ENCODE assay signal across 9 cellular contexts in the genomic region with DNA sequence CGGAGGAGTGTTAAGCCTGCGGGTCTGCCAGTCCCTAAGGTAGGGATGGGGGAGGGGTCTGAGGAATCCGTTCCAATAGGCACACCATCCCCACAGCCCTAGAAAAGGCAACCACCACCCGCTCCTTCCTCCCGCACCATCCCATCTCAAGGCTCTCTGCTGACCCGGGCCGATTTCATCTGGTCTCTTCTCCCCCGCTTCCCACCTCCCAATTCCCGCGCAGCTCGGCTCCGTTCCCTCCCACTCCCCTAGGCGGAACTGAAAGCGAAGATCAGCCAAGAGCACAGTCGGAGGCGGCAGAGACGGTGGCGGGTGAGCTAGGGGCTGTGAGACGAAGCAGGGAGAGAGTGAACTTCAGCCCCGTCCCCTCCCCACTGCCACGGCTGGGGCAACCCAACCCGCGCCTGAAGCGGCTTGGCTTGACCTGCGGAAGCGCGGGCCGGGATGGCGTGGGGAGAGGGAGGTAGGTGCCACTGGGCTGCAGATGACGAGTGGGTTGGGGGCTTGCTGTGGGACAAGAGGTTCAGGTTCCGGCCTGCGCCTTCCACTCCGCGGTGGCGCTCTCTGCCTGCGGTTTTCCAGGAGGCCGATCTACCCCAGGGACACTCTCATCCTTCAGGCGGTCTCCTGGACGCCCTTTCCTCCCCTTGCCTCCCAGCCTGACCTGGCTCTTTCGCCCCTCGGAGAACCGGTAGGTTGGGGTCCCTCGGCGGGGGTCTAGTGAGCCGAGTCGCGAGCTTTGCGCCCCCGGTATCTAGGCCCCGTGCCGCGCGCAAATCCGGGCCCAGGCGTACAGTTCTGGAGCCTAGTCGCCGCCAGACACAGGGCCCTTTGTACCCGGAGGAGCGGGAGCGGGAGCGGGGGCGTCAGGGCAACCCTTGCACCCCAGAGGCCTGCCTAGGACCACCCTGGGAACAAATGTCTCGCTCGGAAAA. TPM values are rescaled to one million over a fixed set of nuclear protein-coding genes. Genes with fewer than 3 reads are reported as not detected.
A peak's percentile ranks its signal among the peaks of the same experiment; 100 is the strongest.
DNase-seq lines count a peak whose midpoint lies in the region; ATAC-seq, FAIRE-seq and TF ChIP-seq lines count a peak whose summit lies in the region.
"Had no signal": no experiment of that assay in that cellular context is flagged by ENCODE, and none has a peak within 500 bp of the region (broad histone marks: within the 10 kb centered on the region; RNA-seq: fewer than 3 reads in every experiment).

A gene (plus strand): TSS at position 284 of the 935 bp plus-strand sequence. CDS start 97,591 bp downstream, outside the sequence.

- H3K4me2 ChIP-seq in endothelial cell of umbilical vein (ENCODE audit: insufficient read depth, low read length), result peak within 1 kb of the TSS; percentile 88

- H3K4me3 ChIP-seq in endothelial cell of umbilical vein (replicated peaks in 1 of 3; ENCODE audit: insufficient read depth in 1 of 3, low read depth in 1 of 3, low read length in 3 of 3) (peak within 1 kb of the TSS; percentile 62 to 90 (median 65)), small intestine (ENCODE audit: low read depth in 1 of 2, low read length in 2 of 2) (peak within 1 kb of the TSS in 1 of 2 donors; percentile 45), left lung (peak within 1 kb of the TSS in 1 of 2 donors; percentile 40)

- peak within 1 kb of the TSS; percentile 84 for H3K27ac ChIP-seq in endothelial cell of umbilical vein (ENCODE audit: insufficient read depth, low read depth, low read length)
- H3K27ac ChIP-seq in small intestine (ENCODE audit: low read depth in 1 of 2, low read length in 1 of 2), result peak within 1 kb of the TSS in 1 of 2 donors; percentile 54
- no peak within 1 kb of the TSS for H3K27ac ChIP-seq in left lung

- H3K4me1 Mint-ChIP-seq in type B pancreatic cell (ENCODE audit: unreplicated experiment), result no peaks in the 10 kb centered on the region

- H4K20me1 ChIP-seq in endothelial cell of umbilical vein (replicated peaks; ENCODE audit: control insufficient read depth, extremely low read depth, insufficient read depth, low read length), result no peaks in the 10 kb centered on the region

- BruUV-seq in endothelial cell of umbilical vein (replicated peaks; lab: Mats Ljungman, UMichigan), result no TSS peak

- ATAC-seq in left lung, result no peak

- FAIRE-seq in endothelial cell of umbilical vein (lab: Jason Lieb, UNC) (peak; percentile 74), small intestine (lab: Jason Lieb, UNC) (no peak)

- dilution Hi-C loops in endothelial cell of umbilical vein (cut with MboI; ENCODE audit: extremely low pct_ligation_motif_present, low sequenced_read_pairs), result no loop called here

- DNase-seq in activated T-cell treated with anti-CD3 and anti-CD28 coated beads for 4 hours (peak; percentile 0), NCI-H2171 (lab: John Stamatoyannopoulos, UW) (peak; percentile 13), endothelial cell of umbilical vein (ENCODE audit: low read depth, low spot score) (peak; percentile 36), small intestine (peak; percentile 4), left lung (no peak), NCI-H1417 (lab: John Stamatoyannopoulos, UW) (no peak), type B pancreatic cell (ENCODE audit: extremely low spot score, unreplicated experiment) (no peak)
- no peak for DNase-seq in activated T-cell treated with anti-CD3 and anti-CD28 coated beads, Interleukin-2, amount 50 U/mL, for 1 hour
- DNase-seq: left cardiac atrium had no signal

- no peak for TF ChIP-seq CTCF in endothelial cell of umbilical vein (IDR thresholded peaks at IDR 0.05; ENCODE audit: extremely low read depth in 1 of 2, insufficient read depth in 1 of 2, low read depth in 1 of 2, low read length in 2 of 2)
- no peak for TF ChIP-seq CTCF in left lung (IDR thresholded peaks at IDR 0.05)
- no peak for TF ChIP-seq CTCF in type B pancreatic cell (conservative IDR thresholded peaks at IDR 0.05)

- H3K9me3 Mint-ChIP-seq in type B pancreatic cell, result no peaks in the 10 kb centered on the region

- H3K27ac Mint-ChIP-seq in type B pancreatic cell, result no peak within 1 kb of the TSS

- H3K9me3 ChIP-seq in endothelial cell of umbilical vein (replicated peaks; ENCODE audit: control insufficient read depth, insufficient read depth, low read length), result no peaks in the 10 kb centered on the region
- H3K9me3 ChIP-seq in small intestine (ENCODE audit: control insufficient read depth, low read depth), result no peaks in the 10 kb centered on the region
- H3K9me3 ChIP-seq in left lung, result no peaks in the 10 kb centered on the region

- WGBS in small intestine, 3 donors, result 2 to 3% methylated on average over 24 to 64 of the region's 64 CpGs; no CpG with 5 or more reads in 1 of the 3 donors

- H3K4me3 Mint-ChIP-seq in type B pancreatic cell, result no peak within 1 kb of the TSS

- H3K9ac ChIP-seq in endothelial cell of umbilical vein (replicated peaks; ENCODE audit: extremely low read depth, insufficient read depth, low read length), result peak within 1 kb of the TSS; percentile 97

- peaks cover 37% of the 10 kb centered on the region for H3K4me1 ChIP-seq in endothelial cell of umbilical vein (ENCODE audit: control insufficient read depth, extremely low read depth, insufficient read depth, low read length)
- no peaks in the 10 kb centered on the region for H3K4me1 ChIP-seq in small intestine (ENCODE audit: control insufficient read depth in 2 of 2, insufficient read depth in 1 of 2, low read depth in 1 of 2, low read length in 1 of 2)
- H3K4me1 ChIP-seq in left lung, result no peaks in the 10 kb centered on the region

- no peak for TF ChIP-seq POLR2A in endothelial cell of umbilical vein (IDR thresholded peaks at IDR 0.05; ENCODE audit: low read depth, low read length)

- no peaks in the 10 kb centered on the region for H3K9me1 ChIP-seq in endothelial cell of umbilical vein (replicated peaks; ENCODE audit: control insufficient read depth, extremely low read depth, insufficient read depth, low read length)

- intact Hi-C loops in endothelial cell of umbilical vein (cut with micrococcal nuclease) (loop anchor here (2.0 to 10.0 kb wide), 5 partner anchors 90 to 1054 kb away; no protein-coding TSS in a partner anchor), left lung (cut with DNase I) (no loop called here)

- no peaks in the 10 kb centered on the region for H3K36me3 ChIP-seq in endothelial cell of umbilical vein (ENCODE audit: control insufficient read depth in 2 of 2, extremely low read depth in 1 of 2, insufficient read depth in 2 of 2, low read length in 2 of 2)
- no peaks in the 10 kb centered on the region for H3K36me3 ChIP-seq in small intestine (ENCODE audit: control insufficient read depth in 2 of 2, insufficient read depth in 2 of 2, low read length in 2 of 2)
- H3K36me3 ChIP-seq in left lung, result no peaks in the 10 kb centered on the region

- peak within 1 kb of the TSS; percentile 90 for H2AFZ ChIP-seq in endothelial cell of umbilical vein (ENCODE audit: low read depth, low read length)

- POLR2A ChIA-PET in endothelial cell of umbilical vein (lab: Charles Lee), result no interaction called here

- CTCF ChIA-PET in endothelial cell of umbilical vein (lab: Charles Lee), result interaction anchor here (1.0 kb wide), 1 partner anchor 57 kb away, joined by 3 read pairs; no protein-coding TSS in a partner anchor

- H3K36me3 Mint-ChIP-seq in type B pancreatic cell, result no peaks in the 10 kb centered on the region

- H3K27me3 Mint-ChIP-seq in type B pancreatic cell, result no peaks in the 10 kb centered on the region

- H3K79me2 ChIP-seq in endothelial cell of umbilical vein (ENCODE audit: control insufficient read depth, insufficient read depth, low read length), result peaks cover 36% of the 10 kb centered on the region

- H3K27me3 ChIP-seq in endothelial cell of umbilical vein (ENCODE audit: control insufficient read depth in 2 of 2, insufficient read depth in 2 of 2, low read length in 2 of 2) (peaks cover 0 to 5% of the 10 kb centered on the region in 2 experiments), small intestine (ENCODE audit: control insufficient read depth in 2 of 2, insufficient read depth in 2 of 2, low read length in 2 of 2) (no peaks in the 10 kb centered on the region), left lung (peaks cover 0 to 34% of the 10 kb centered on the region in 2 donors)

TF ChIP-seq in endothelial cell of umbilical vein, 7 proteins besides CTCF, POLR2A, EP300 and RAD21:
- TF ChIP-seq, protein P1, sequence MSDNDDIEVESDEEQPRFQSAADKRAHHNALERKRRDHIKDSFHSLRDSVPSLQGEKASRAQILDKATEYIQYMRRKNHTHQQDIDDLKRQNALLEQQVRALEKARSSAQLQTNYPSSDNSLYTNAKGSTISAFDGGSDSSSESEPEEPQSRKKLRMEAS (IDR thresholded peaks at IDR 0.05; ENCODE audit: insufficient read depth, insufficient read length), result no peak
- no peak for TF ChIP-seq JUN (IDR thresholded peaks at IDR 0.05; ENCODE audit: borderline replicate concordance, insufficient read depth, insufficient read length, low read depth)
- no peak for TF ChIP-seq EZH2 (IDR thresholded peaks at IDR 0.05; ENCODE audit: borderline replicate concordance, low read depth, low read length, severe bottlenecking)
- no peak for TF ChIP-seq MYC (IDR thresholded peaks at IDR 0.05; ENCODE audit: low read depth, low read length)
- no peak for TF ChIP-seq FOS (IDR thresholded peaks at IDR 0.05; ENCODE audit: borderline replicate concordance, insufficient read depth, low read length)
- TF ChIP-seq POLR2AphosphoS5 (IDR thresholded peaks at IDR 0.05; ENCODE audit: insufficient read depth, low read depth, low read length), result no peak
- no peak for TF ChIP-seq GATA2 (IDR thresholded peaks at IDR 0.05; ENCODE audit: insufficient read depth, insufficient read length, low read depth, low read length)

RNA-seq across cellular contexts. Expression of the gene that starts here (rescaled TPM):
- total RNA-seq in endothelial cell of umbilical vein, result 23.7 and 26.6 TPM in 2 replicates
- polyA plus RNA-seq in endothelial cell of umbilical vein, result 15.2 and 16.0 TPM in 2 replicates
- polyA plus RNA-seq in endothelial cell of umbilical vein (2011; cell fraction: cytosol; rRNA removed), result 8.6 and 9.0 TPM in 2 replicates
- polyA plus RNA-seq in endothelial cell of umbilical vein (2011; cell fraction: nucleus; rRNA removed), result 20.3 and 20.7 TPM in 2 replicates
- 19.2 and 32.6 TPM in 2 replicates for polyA plus RNA-seq in endothelial cell of umbilical vein (2012)
- polyA minus RNA-seq in endothelial cell of umbilical vein, result 116 and 127 TPM in 2 replicates
- polyA minus RNA-seq in endothelial cell of umbilical vein (2011; cell fraction: cytosol; rRNA and poly(A)+ RNA removed), result not detected
- 153 and 156 TPM in 2 replicates for polyA minus RNA-seq in endothelial cell of umbilical vein (2011; cell fraction: nucleus; rRNA and poly(A)+ RNA removed)
- polyA plus RNA-seq in small intestine, result 1 to 10 TPM in 1 of 3 donors, not detected in 2; 2.0 TPM
- 1 to 10 TPM in 1 of 2 donors, not detected in 1; 3.2 TPM for total RNA-seq in left lung
- total RNA-seq in type B pancreatic cell (ENCODE audit: low replicate concordance), result not detected in 2 replicates

Comparison
In these comparisons a context has a peak if more than half of its experiments do, and no peak if none do; other contexts are left out.
1. DNase-seq: peak in activated T-cell treated with anti-CD3 and anti-CD28 coated beads for 4 hours (single experiment), NCI-H2171 (single experiment), endothelial cell of umbilical vein (single experiment) and small intestine (single experiment); none in activated T-cell treated with anti-CD3 and anti-CD28 coated beads, Interleukin-2, amount 50 U/mL, for 1 hour (single experiment), left lung (0 of 2), NCI-H1417 (0 of 3) and type B pancreatic cell (single experiment).